ENCODE assay signal across 25 cellular contexts in genomic region chr12:49791700-49792099, GRCh38.
"Had no signal": no experiment of that assay in that cellular context is flagged by ENCODE, and none has a peak within 500 bp of the region (broad histone marks: within the 10 kb centered on the region; RNA-seq: fewer than 3 reads in every experiment).

No MANE protein-coding gene starts in this region.

- H3K27ac ChIP-seq: Peyer's patch, RWPE1, SJSA1 had no signal

- H3K27me3 ChIP-seq: Peyer's patch, SJSA1 had no signal

- H3K9me3 ChIP-seq: Peyer's patch, SJSA1 had no signal

- DNase-seq: activated CD4-positive, alpha-beta T cell treated with anti-CD3 and anti-CD28 coated beads, Interleukin-2, amount 10 ng/mL, durations not matched to agents 24 days and 14 days; activated CD4-positive, alpha-beta T cell treated with anti-CD3 and anti-CD28 coated beads, Interleukin-2, amount 50 U/mL, for 48 hours; activated CD4-positive, CD25-positive, alpha-beta regulatory T cell treated with anti-CD3 and anti-CD28 coated beads, Interleukin-2, amount 50 U/mL, for 72 hours; activated CD8-positive, alpha-beta memory T cell treated with anti-CD3 and anti-CD28 coated beads, Interleukin-2, amount 10 ng/mL, durations not matched to agents 7 days and 5 days; activated gamma-delta T cell; activated naive CD4-positive, alpha-beta T cell treated with anti-CD3 and anti-CD28 coated beads for 36 hours; activated T-cell treated with anti-CD3 and anti-CD28 coated beads, Interleukin-2, amount 50 U/mL, for 24 hours; NCI-H1092; NCI-H1417; NCI-H2029; NCI-H2107; NCI-H2171 treated with DMSO at 0.1 percent for 48 hours; NCI-H345; NCI-H510A; NCI-H526 treated with DMSO at 0.1 percent for 48 hours; NK-92 treated with Interleukin-12 subunit alpha and Interleukin-12 subunit beta, amount 100 ng/mL, for 24 hours; OCI-M1; Peyer's patch; SHP77; SW 1271 had no signal

- H3K4me3 ChIP-seq: Peyer's patch, SJSA1 had no signal

- ATAC-seq: activated CD8-positive, alpha-beta memory T cell treated with anti-CD3 and anti-CD28 coated beads, Interleukin-2, amount 10 ng/mL, durations not matched to agents 7 days and 5 days; SK-N-SH treated with all-trans-retinoic acid at 6 μM for 48 hours; WTC11 had no signal

- H3K4me1 ChIP-seq: Peyer's patch had no signal

- FAIRE-seq: astrocyte had no signal
